In the genomic region with DNA sequence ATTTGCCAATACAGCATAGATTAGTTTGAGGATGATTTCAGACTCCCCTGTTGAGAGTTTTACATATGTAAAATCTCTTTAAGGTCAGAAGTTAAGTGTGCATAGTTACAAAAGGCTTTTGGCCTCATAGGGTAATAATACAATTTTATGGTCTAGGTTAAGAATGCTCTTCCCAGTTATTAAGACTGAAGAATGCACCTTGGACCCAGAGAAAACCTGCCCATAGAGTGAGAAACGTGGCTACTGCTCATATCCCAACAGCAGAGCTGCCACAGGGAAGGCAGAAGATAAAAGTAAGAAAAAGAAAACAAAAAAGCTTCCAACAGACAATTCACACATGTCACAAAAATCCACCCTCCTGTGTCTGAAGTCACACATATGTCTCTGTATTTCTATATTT, we compare ENCODE assay signal across 18 cellular contexts.
DNase-seq lines count a peak whose midpoint lies in the region; ATAC-seq and TF ChIP-seq lines count a peak whose summit lies in the region.
"Had no signal": no experiment of that assay in that cellular context is flagged by ENCODE, and none has a peak within 500 bp of the region (broad histone marks: within the 10 kb centered on the region; RNA-seq: fewer than 3 reads in every experiment).

No MANE protein-coding gene starts in this region.

- H4K20me1 ChIP-seq in IMR-90 (ENCODE audit: insufficient read depth, low read length), result no peaks in the 10 kb centered on the region

- H3K4me3 ChIP-seq in IMR-90 (ENCODE audit: insufficient read depth, low read depth, low read length) (no peak overlapping the region), mucosa of descending colon (no peak overlapping the region), aorta (ENCODE audit: low read length in 2 of 2) (no peak overlapping the region)

- H3K9ac ChIP-seq in IMR-90 (ENCODE audit: low read depth, low read length), result no peak overlapping the region

- peaks cover 6% of the 10 kb centered on the region; the same call in 1 of the 2 replicates for H3K4me1 ChIP-seq in IMR-90 (ENCODE audit: control insufficient read depth, insufficient read depth, low read length)
- H3K4me1 ChIP-seq in mucosa of descending colon (ENCODE audit: low read depth), result peaks cover 17% of the 10 kb centered on the region
- H3K4me1 ChIP-seq in aorta (ENCODE audit: control insufficient read depth in 1 of 2, insufficient read depth in 2 of 2, low read length in 2 of 2), result no peaks in the 10 kb centered on the region
- H3K4me1 ChIP-seq: BE2C had no signal

- DNase-seq in IMR-90 (no peak), mucosa of descending colon (peak in 1 of 3 donors; percentile 17), hepatic stellate cell (ENCODE audit: low spot score) (no peak), aorta (no peak)
- DNase-seq: ACHN; BE2C; C1 segment of cervical spinal cord; CD4-positive, CD25-positive, alpha-beta regulatory T cell; CD8-positive, alpha-beta memory T cell; COR-L47; GOT3; H7; HFFc6 had no signal

- no peak overlapping the region; the same call in 1 of the 2 replicates for H3K4me2 ChIP-seq in IMR-90 (ENCODE audit: low read depth, low read length)

- H2AK5ac ChIP-seq in IMR-90 (ENCODE audit: low read depth, low read length), result no peak overlapping the region

- intact Hi-C loops in IMR-90 (cut with micrococcal nuclease), result loop anchor here (10.0 kb wide), 1 partner anchor 250 kb away; no protein-coding TSS in a partner anchor
- intact Hi-C loops in mucosa of descending colon (cut with DNase I, micrococcal nuclease), result no loop called here
- intact Hi-C loops in aorta (cut with DNase I), result no loop called here

- H3K9me3 ChIP-seq in IMR-90 (ENCODE audit: control insufficient read depth, insufficient read depth, low read length) (no peaks in the 10 kb centered on the region), mucosa of descending colon (no peaks in the 10 kb centered on the region), aorta (ENCODE audit: control insufficient read depth, low read length) (no peaks in the 10 kb centered on the region)
- H3K9me3 ChIP-seq: BE2C had no signal

- BruUV-seq in IMR-90 (replicated peaks; lab: Mats Ljungman, UMichigan), result no TSS peak

- no peak overlapping the region for H2BK5ac ChIP-seq in IMR-90 (ENCODE audit: low read depth, low read length, poor library complexity, severe bottlenecking)

- H3K27ac ChIP-seq in IMR-90 (ENCODE audit: insufficient read depth, low read length) (no peak overlapping the region), aorta (ENCODE audit: low read depth in 1 of 2, low read length in 2 of 2) (no peak overlapping the region)

- no peak for TF ChIP-seq CTCF in IMR-90 (conservative IDR thresholded peaks at IDR 0.05; ENCODE audit: low read depth, low read length)
- TF ChIP-seq CTCF in mucosa of descending colon (IDR thresholded peaks at IDR 0.05), result no peak

- H4K5ac ChIP-seq in IMR-90 (ENCODE audit: low read depth, low read length), result peak overlapping the region; percentile 69; the same call in 1 of the 2 replicates

- H3K27me3 ChIP-seq in IMR-90 (ENCODE audit: control insufficient read depth, insufficient read depth, low read length) (no peaks in the 10 kb centered on the region), aorta (ENCODE audit: control insufficient read depth in 1 of 2, insufficient read depth in 2 of 2, low read length in 1 of 2) (no peaks in the 10 kb centered on the region)
- H3K27me3 ChIP-seq: BE2C had no signal

- H3K18ac ChIP-seq in IMR-90 (ENCODE audit: low read depth, low read length), result peak overlapping the region; percentile 59; the same call in 1 of the 2 replicates

- no peak for TF ChIP-seq RAD21 in IMR-90 (IDR thresholded peaks at IDR 0.05; ENCODE audit: low read length)

- POLR2A ChIA-PET in IMR-90 (lab: Charles Lee; ENCODE audit: unreplicated experiment), result no interaction called here

- H2AK9ac ChIP-seq in IMR-90 (replicated peaks; ENCODE audit: low read depth, low read length, poor library complexity), result no peak overlapping the region

- H4K8ac ChIP-seq in IMR-90 (ENCODE audit: low read depth in 2 of 2, low read length in 2 of 2), result no peak overlapping the region

- no peak overlapping the region for H3K4ac ChIP-seq in IMR-90 (ENCODE audit: low read depth, low read length)

- H3K14ac ChIP-seq in IMR-90 (replicated peaks; ENCODE audit: low read depth, low read length), result no peak overlapping the region

- no peak overlapping the region for H2BK20ac ChIP-seq in IMR-90 (ENCODE audit: low read depth, low read length)

- TF ChIP-seq POLR2A in IMR-90 (IDR thresholded peaks at IDR 0.05; ENCODE audit: low read depth, low read length), result no peak

- in situ Hi-C loops in IMR-90 (cut with MboI; ENCODE audit: low sequenced_read_pairs), result no loop called here

- H3K36me3 ChIP-seq in IMR-90 (ENCODE audit: control insufficient read depth, insufficient read depth, low read length) (no peaks in the 10 kb centered on the region), mucosa of descending colon (ENCODE audit: low read depth) (no peaks in the 10 kb centered on the region), aorta (ENCODE audit: control insufficient read depth in 1 of 2, insufficient read depth in 2 of 2, low read length in 1 of 2) (no peaks in the 10 kb centered on the region)
- H3K36me3 ChIP-seq: BE2C had no signal

- H4K91ac ChIP-seq in IMR-90 (ENCODE audit: insufficient read depth, low read depth, low read length), result no peak overlapping the region

- no peak overlapping the region for H3K56ac ChIP-seq in IMR-90 (ENCODE audit: extremely low read depth, insufficient read depth, low read length)

- H3K23ac ChIP-seq in IMR-90 (ENCODE audit: low read depth, low read length), result no peak overlapping the region

- CTCF ChIA-PET in IMR-90 (lab: Yijun Ruan, JAX), result interaction anchor here (0.6 to 1.2 kb wide), 3 partner anchors 8 to 239 kb away, joined by 3 read pairs; no protein-coding TSS in a partner anchor

- no CpG with 5 or more reads among the region's 1 CpG for WGBS in IMR-90 (ENCODE audit: extremely low coverage in 2 of 2, insufficient read length in 1 of 2), 2 experiments
- 87 to 92% methylated on average over 1 of the region's 1 CpG for WGBS in aorta, 2 donors

- H2AFZ ChIP-seq in IMR-90 (replicated peaks; ENCODE audit: low read length, poor library complexity), result no peak overlapping the region

- ATAC-seq in IMR-90 (ENCODE audit: low read depth) (no peak), SK-N-SH treated with all-trans-retinoic acid at 6 μM for 48 hours (peak; percentile 27; the same call in 2 of the 3 replicates), mucosa of descending colon (peak; percentile 87), GM21786 (IDR thresholded peaks at IDR 0.05; ENCODE audit: unreplicated experiment) (no peak), aorta (ENCODE audit: low FRiP score) (no peak), GM18498 (IDR thresholded peaks at IDR 0.05; ENCODE audit: unreplicated experiment) (no peak)
- ATAC-seq: HCT116, HepG2 had no signal

- H2BK120ac ChIP-seq in IMR-90 (ENCODE audit: low read depth, low read length), result no peak overlapping the region

- H2BK15ac ChIP-seq in IMR-90 (ENCODE audit: low read depth, low read length), result no peak overlapping the region

- no peaks in the 10 kb centered on the region for H3K9me1 ChIP-seq in IMR-90 (ENCODE audit: insufficient read depth, low read length)

- no peaks in the 10 kb centered on the region for H3K79me1 ChIP-seq in IMR-90 (ENCODE audit: low read depth in 1 of 2, low read length in 2 of 2)

- dilution Hi-C loops in IMR-90 (cut with HindIII; ENCODE audit: low sequenced_read_pairs, unreplicated experiment), result no loop called here

TF ChIP-seq in IMR-90, 13 proteins besides CTCF, POLR2A, EP300 and RAD21 (continues in another document):
- TF ChIP-seq RCOR1 (IDR thresholded peaks at IDR 0.05; ENCODE audit: insufficient replicate concordance, low read length) (no peak), RFX5 (IDR thresholded peaks at IDR 0.05; ENCODE audit: low read depth, low read length) (no peak), NFE2L2 (IDR thresholded peaks at IDR 0.05; ENCODE audit: low read depth, low read length) (no peak), MAZ (IDR thresholded peaks at IDR 0.05; ENCODE audit: borderline replicate concordance, low read depth, low read length) (no peak)
- TF ChIP-seq, protein P1, sequence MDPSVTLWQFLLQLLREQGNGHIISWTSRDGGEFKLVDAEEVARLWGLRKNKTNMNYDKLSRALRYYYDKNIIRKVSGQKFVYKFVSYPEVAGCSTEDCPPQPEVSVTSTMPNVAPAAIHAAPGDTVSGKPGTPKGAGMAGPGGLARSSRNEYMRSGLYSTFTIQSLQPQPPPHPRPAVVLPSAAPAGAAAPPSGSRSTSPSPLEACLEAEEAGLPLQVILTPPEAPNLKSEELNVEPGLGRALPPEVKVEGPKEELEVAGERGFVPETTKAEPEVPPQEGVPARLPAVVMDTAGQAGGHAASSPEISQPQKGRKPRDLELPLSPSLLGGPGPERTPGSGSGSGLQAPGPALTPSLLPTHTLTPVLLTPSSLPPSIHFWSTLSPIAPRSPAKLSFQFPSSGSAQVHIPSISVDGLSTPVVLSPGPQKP (IDR thresholded peaks at IDR 0.05; ENCODE audit: borderline replicate concordance, low read depth, low read length), result no peak

TF ChIP-seq in SK-N-SH treated with all-trans-retinoic acid at 6 μM for 48 hours, 23 proteins besides CTCF, POLR2A, EP300 and RAD21 (continues in another document):
- TF ChIP-seq PPARA (CRISPR knock-in tag; IDR thresholded peaks at IDR 0.05; ENCODE audit: borderline replicate concordance), result no peak
- TF ChIP-seq, protein P2, sequence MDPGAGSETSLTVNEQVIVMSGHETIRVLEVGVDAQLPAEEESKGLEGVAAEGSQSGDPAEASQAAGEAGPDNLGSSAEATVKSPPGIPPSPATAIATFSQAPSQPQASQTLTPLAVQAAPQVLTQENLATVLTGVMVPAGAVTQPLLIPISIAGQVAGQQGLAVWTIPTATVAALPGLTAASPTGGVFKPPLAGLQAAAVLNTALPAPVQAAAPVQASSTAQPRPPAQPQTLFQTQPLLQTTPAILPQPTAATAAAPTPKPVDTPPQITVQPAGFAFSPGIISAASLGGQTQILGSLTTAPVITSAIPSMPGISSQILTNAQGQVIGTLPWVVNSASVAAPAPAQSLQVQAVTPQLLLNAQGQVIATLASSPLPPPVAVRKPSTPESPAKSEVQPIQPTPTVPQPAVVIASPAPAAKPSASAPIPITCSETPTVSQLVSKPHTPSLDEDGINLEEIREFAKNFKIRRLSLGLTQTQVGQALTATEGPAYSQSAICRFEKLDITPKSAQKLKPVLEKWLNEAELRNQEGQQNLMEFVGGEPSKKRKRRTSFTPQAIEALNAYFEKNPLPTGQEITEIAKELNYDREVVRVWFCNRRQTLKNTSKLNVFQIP (CRISPR knock-in tag; IDR thresholded peaks at IDR 0.05; ENCODE audit: borderline replicate concordance, low read depth), result no peak

Comparison
In these comparisons a context has a peak if more than half of its experiments do, and no peak if none do; other contexts are left out.
1. ATAC-seq: peak in SK-N-SH treated with all-trans-retinoic acid at 6 μM for 48 hours (single experiment) and mucosa of descending colon (single experiment); none in IMR-90 (single experiment), GM21786 (single experiment), aorta (single experiment) and GM18498 (single experiment).